ENCODE assay signal across 31 cellular contexts in genomic region chr3:52791928-52792327, GRCh38. TPM values are rescaled to one million over a fixed set of nuclear protein-coding genes. Genes with fewer than 3 reads are reported as not detected.
"Had no signal": no experiment of that assay in that cellular context is flagged by ENCODE, and none has a peak within 500 bp of the region (broad histone marks: within the 10 kb centered on the region; RNA-seq: fewer than 3 reads in every experiment).

No MANE protein-coding gene starts in this region.

- H3K27me3 ChIP-seq: ascending aorta, breast epithelium, esophagus muscularis mucosa, gastrocnemius medialis, heart left ventricle had no signal

- H3K27ac ChIP-seq: ascending aorta, breast epithelium, esophagus muscularis mucosa, foreskin keratinocyte, gastrocnemius medialis, heart left ventricle had no signal

- H3K36me3 ChIP-seq: ascending aorta, breast epithelium, esophagus muscularis mucosa, gastrocnemius medialis, heart left ventricle had no signal

- H3K9me3 ChIP-seq: ascending aorta, breast epithelium, esophagus muscularis mucosa, gastrocnemius medialis, heart left ventricle had no signal

- DNase-seq: activated CD4-positive, alpha-beta memory T cell treated with anti-CD3 and anti-CD28 coated beads for 36 hours; activated CD4-positive, alpha-beta T cell treated with anti-CD3 and anti-CD28 coated beads for 36 hours; activated CD4-positive, alpha-beta T cell treated with anti-CD3 and anti-CD28 coated beads, Interleukin-2, amount 10 ng/mL, durations not matched to agents 24 days and 14 days; activated CD4-positive, CD25-positive, alpha-beta regulatory T cell; activated CD4-positive, CD25-positive, alpha-beta regulatory T cell treated with anti-CD3 and anti-CD28 coated beads, Interleukin-2, amount 50 U/mL, for 72 hours; activated CD8-positive, alpha-beta memory T cell treated with anti-CD3 and anti-CD28 coated beads, Interleukin-2, amount 10 ng/mL, durations not matched to agents 7 days and 5 days; activated CD8-positive, alpha-beta memory T cell treated with anti-CD3 and anti-CD28 coated beads, Interleukin-2, amount 50 U/mL, for 4 hours; activated CD8-positive, alpha-beta T cell treated with anti-CD3 and anti-CD28 coated beads, Interleukin-2, amount 10 ng/mL, durations not matched to agents 7 days and 5 days; activated gamma-delta T cell; activated naive CD4-positive, alpha-beta T cell; activated naive CD4-positive, alpha-beta T cell treated with anti-CD3 and anti-CD28 coated beads, Interleukin-2, amount 10 ng/mL, durations not matched to agents 7 days and 5 days; activated naive CD8-positive, alpha-beta T cell treated with anti-CD3 and anti-CD28 coated beads, Interleukin-2, amount 10 ng/mL, durations not matched to agents 7 days and 5 days; activated T-cell treated with anti-CD3 and anti-CD28 coated beads, Interleukin-2, amount 50 U/mL, for 1 hour; activated T-cell treated with anti-CD3 and anti-CD28 coated beads, Interleukin-2, amount 50 U/mL, for 72 hours; cortex of kidney; dermis blood vessel endothelial cell; effector CD4-positive, alpha-beta T cell; effector memory CD8-positive, alpha-beta T cell; erythroblast; foreskin keratinocyte; gastrocnemius medialis; T-helper 1 cell; T-helper 17 cell had no signal

- H3K4me3 ChIP-seq: ascending aorta, breast epithelium, esophagus muscularis mucosa, gastrocnemius medialis, heart left ventricle had no signal

- FAIRE-seq: colon had no signal

- H3K4me1 ChIP-seq: ascending aorta, breast epithelium, esophagus muscularis mucosa, foreskin keratinocyte, gastrocnemius medialis, heart left ventricle had no signal

RNA-seq across cellular contexts. Expression of gene ITIH3, which starts 2.7 kb away (rescaled TPM):
- total RNA-seq: activated CD4-positive, alpha-beta memory T cell treated with anti-CD3 and anti-CD28 coated beads for 36 hours; activated CD4-positive, alpha-beta T cell treated with anti-CD3 and anti-CD28 coated beads for 36 hours; activated CD4-positive, alpha-beta T cell treated with anti-CD3 and anti-CD28 coated beads, Interleukin-2, amount 10 ng/mL, durations not matched to agents 24 days and 14 days; activated CD8-positive, alpha-beta memory T cell treated with anti-CD3 and anti-CD28 coated beads for 36 hours; activated CD8-positive, alpha-beta memory T cell treated with anti-CD3 and anti-CD28 coated beads, Interleukin-2, amount 10 ng/mL, durations not matched to agents 7 days and 5 days; activated CD8-positive, alpha-beta T cell treated with anti-CD3 and anti-CD28 coated beads, Interleukin-2, amount 10 ng/mL, durations not matched to agents 7 days and 5 days; activated naive CD4-positive, alpha-beta T cell treated with anti-CD3 and anti-CD28 coated beads, Interleukin-2, amount 50 U/mL, for 72 hours; activated naive CD8-positive, alpha-beta T cell treated with anti-CD3 and anti-CD28 coated beads, Interleukin-2, amount 10 ng/mL, durations not matched to agents 7 days and 5 days; activated T-cell treated with anti-CD3 and anti-CD28 coated beads, Interleukin-2, amount 50 U/mL, for 72 hours; foreskin keratinocyte; T-helper 17 cell had no signal
- polyA plus RNA-seq: foreskin keratinocyte had no signal

RNA-seq across cellular contexts. Expression of gene ITIH1, which starts 14.5 kb away (rescaled TPM):
- total RNA-seq: activated CD4-positive, alpha-beta memory T cell treated with anti-CD3 and anti-CD28 coated beads for 36 hours; activated CD4-positive, alpha-beta T cell treated with anti-CD3 and anti-CD28 coated beads for 36 hours; activated CD4-positive, alpha-beta T cell treated with anti-CD3 and anti-CD28 coated beads, Interleukin-2, amount 10 ng/mL, durations not matched to agents 24 days and 14 days; activated CD8-positive, alpha-beta memory T cell treated with anti-CD3 and anti-CD28 coated beads for 36 hours; activated CD8-positive, alpha-beta memory T cell treated with anti-CD3 and anti-CD28 coated beads, Interleukin-2, amount 10 ng/mL, durations not matched to agents 7 days and 5 days; activated CD8-positive, alpha-beta T cell treated with anti-CD3 and anti-CD28 coated beads, Interleukin-2, amount 10 ng/mL, durations not matched to agents 7 days and 5 days; activated naive CD4-positive, alpha-beta T cell treated with anti-CD3 and anti-CD28 coated beads, Interleukin-2, amount 50 U/mL, for 72 hours; activated naive CD8-positive, alpha-beta T cell treated with anti-CD3 and anti-CD28 coated beads, Interleukin-2, amount 10 ng/mL, durations not matched to agents 7 days and 5 days; activated T-cell treated with anti-CD3 and anti-CD28 coated beads, Interleukin-2, amount 50 U/mL, for 72 hours; chondrocyte; dermis blood vessel endothelial cell; esophagus muscularis mucosa; foreskin keratinocyte; T-helper 17 cell had no signal
- polyA plus RNA-seq: foreskin keratinocyte had no signal

RNA-seq across cellular contexts. Expression of gene MUSTN1, which starts 42.9 kb away (rescaled TPM):
- total RNA-seq: dermis blood vessel endothelial cell had no signal
